20 cellular contexts compared by ENCODE assay signal in genomic region chr2:41917587-41917986, GRCh38.
"Had no signal": no experiment of that assay in that cellular context is flagged by ENCODE, and none has a peak within 500 bp of the region (broad histone marks: within the 10 kb centered on the region; RNA-seq: fewer than 3 reads in every experiment).

No MANE protein-coding gene starts in this region.

- H3K9me3 Mint-ChIP-seq: dendritic cell treated with granulocyte-macrophage colony-stimulating factor and Interleukin-4, amounts not matched to agents 40 ng/mL and 50 ng/mL, for 4 days; effector memory CD8-positive, alpha-beta T cell; endodermal cell; mesothelial cell of epicardium had no signal

- H3K4me3 ChIP-seq: colonic mucosa, esophagus muscularis mucosa, gastroesophageal sphincter, heart right ventricle, left lung, lower lobe of right lung, mucosa of descending colon had no signal

- H3K4me1 Mint-ChIP-seq: naive B cell had no signal

- H3K9me3 ChIP-seq: colonic mucosa, esophagus muscularis mucosa, gastroesophageal sphincter, heart right ventricle, left lung, lower lobe of right lung, mucosa of descending colon had no signal

- H3K36me3 ChIP-seq: colonic mucosa, esophagus muscularis mucosa, gastroesophageal sphincter, heart right ventricle, left lung, lower lobe of right lung had no signal

- H3K27ac Mint-ChIP-seq: dendritic cell treated with granulocyte-macrophage colony-stimulating factor and Interleukin-4, amounts not matched to agents 40 ng/mL and 50 ng/mL, for 4 days; endodermal cell; mesothelial cell of epicardium; naive B cell had no signal

- DNase-seq: colonic mucosa; cortex of kidney; effector CD8-positive, alpha-beta T cell; effector memory CD8-positive, alpha-beta T cell; endodermal cell; foreskin keratinocyte; head of caudate nucleus; heart right ventricle; hippocampal formation; left cardiac atrium; left lung; left ventricle myocardium superior; lower lobe of right lung; mesenchymal stem cell; mucosa of descending colon; naive B cell had no signal

- H3K36me3 Mint-ChIP-seq: mesothelial cell of epicardium, naive B cell had no signal

- ATAC-seq: effector memory CD8-positive, alpha-beta T cell; foreskin keratinocyte; gastroesophageal sphincter; heart right ventricle; left cardiac atrium; left lung; left ventricle myocardium superior; lower lobe of right lung; mucosa of descending colon had no signal

- H3K27ac ChIP-seq: colonic mucosa, esophagus muscularis mucosa, foreskin keratinocyte, gastroesophageal sphincter, heart right ventricle, left lung, lower lobe of right lung had no signal

- H3K4me1 ChIP-seq: colonic mucosa, foreskin keratinocyte, left lung, lower lobe of right lung had no signal

- H3K27me3 ChIP-seq: colonic mucosa, esophagus muscularis mucosa, gastroesophageal sphincter, heart right ventricle, left lung had no signal

- H3K4me3 Mint-ChIP-seq: dendritic cell treated with granulocyte-macrophage colony-stimulating factor and Interleukin-4, amounts not matched to agents 40 ng/mL and 50 ng/mL, for 4 days; effector memory CD8-positive, alpha-beta T cell; endodermal cell; mesothelial cell of epicardium; naive B cell had no signal
